ENCODE assay signal across 8 cellular contexts in genomic region chr4:183798249-183798920, GRCh38.
A peak's percentile ranks its signal among the peaks of the same experiment; 100 is the strongest.
DNase-seq lines count a peak whose midpoint lies in the region; ATAC-seq, FAIRE-seq and TF ChIP-seq lines count a peak whose summit lies in the region.

No MANE protein-coding gene starts in this region.

- CTCF ChIA-PET in Calu3 (lab: Charles Lee): no interaction called here

- ATAC-seq in foreskin keratinocyte: peak; percentile 38
- ATAC-seq in pancreas: peak; percentile 12 to 54 (median 23)
- ATAC-seq in HG02623 (IDR thresholded peaks at IDR 0.05; ENCODE audit: unreplicated experiment): no peak

- H3K4me1 ChIP-seq in SJCRH30 (no peaks in the 10 kb centered on the region), foreskin keratinocyte (no peaks in the 10 kb centered on the region), pancreas (peaks cover 0 to 9% (median 0%) of the 10 kb centered on the region in 3 donors)

- H3K27me3 Mint-ChIP-seq in Calu3 (ENCODE audit: unreplicated experiment): no peaks in the 10 kb centered on the region

- H3K27me3 ChIP-seq in SJCRH30 (no peaks in the 10 kb centered on the region), foreskin keratinocyte (peaks cover 57% of the 10 kb centered on the region), pancreas (peaks cover 0 to 9% (median 0%) of the 10 kb centered on the region in 4 donors)

- no peak for DNase-seq in Calu3
- DNase-seq in SJCRH30: no peak
- DNase-seq in foreskin keratinocyte: no peak
- DNase-seq in pancreas: peak in 3 of 6 donors; percentile 16 to 69 (median 26)
- no peak for DNase-seq in NCI-H146 (lab: John Stamatoyannopoulos, UW)
- DNase-seq in GM12892 (ENCODE audit: insufficient read length): no peak
- DNase-seq in AG20443 (ENCODE audit: low spot score): no peak

- peaks cover 14% of the 10 kb centered on the region for H3K36me3 Mint-ChIP-seq in Calu3 (ENCODE audit: insufficient read depth, unreplicated experiment)

- no peak for TF ChIP-seq POLR2A in GM12892 (IDR thresholded peaks at IDR 0.05; ENCODE audit: low read depth, low read length)

- no peak for FAIRE-seq in pancreas (lab: Jason Lieb, UNC)
- FAIRE-seq in GM12892 (lab: Jason Lieb, UNC): no peak

- TF ChIP-seq CTCF in Calu3 (IDR thresholded peaks at IDR 0.05; ENCODE audit: unreplicated experiment): no peak
- TF ChIP-seq CTCF in foreskin keratinocyte (conservative IDR thresholded peaks at IDR 0.05): no peak
- no peak for TF ChIP-seq CTCF in pancreas (IDR thresholded peaks at IDR 0.05)

- H3K4me1 Mint-ChIP-seq in Calu3 (ENCODE audit: low read depth, unreplicated experiment): no peaks in the 10 kb centered on the region

- H3K27ac Mint-ChIP-seq in Calu3 (ENCODE audit: unreplicated experiment): peak overlapping the region; percentile 39

- H3K9me3 Mint-ChIP-seq in Calu3 (ENCODE audit: low read depth, unreplicated experiment): no peaks in the 10 kb centered on the region

- 1% methylated on average over 30 to 62 of the region's 62 CpGs for WGBS in pancreas, 2 donors

- H3K4me3 ChIP-seq in SJCRH30: peak overlapping the region; percentile 52; the same call in 1 of the 2 replicates
- H3K4me3 ChIP-seq in pancreas: peak overlapping the region; percentile 46 to 71 (median 63)

- H3K9me3 ChIP-seq in SJCRH30 (replicated peaks) (no peaks in the 10 kb centered on the region), pancreas (no peaks in the 10 kb centered on the region)

- H3K27ac ChIP-seq in SJCRH30: no peak overlapping the region
- no peak overlapping the region for H3K27ac ChIP-seq in foreskin keratinocyte
- H3K27ac ChIP-seq in pancreas: peak overlapping the region; percentile 17 to 79 (median 70)

- intact Hi-C loops in Calu3 (cut with micrococcal nuclease; ENCODE audit: unreplicated experiment): no loop called here
- intact Hi-C loops in pancreas (cut with DNase I): no loop called here

- H3K4me3 Mint-ChIP-seq in Calu3 (ENCODE audit: low read depth, unreplicated experiment): peak overlapping the region; percentile 70

- H3K36me3 ChIP-seq in SJCRH30 (no peaks in the 10 kb centered on the region), pancreas (no peaks in the 10 kb centered on the region)

- no TSS peak for BruUV-seq in Calu3 (replicated peaks; lab: Mats Ljungman, UMichigan)

Comparison
In these comparisons a context has a peak if more than half of its experiments do, and no peak if none do; other contexts are left out.
1. H3K27ac ChIP-seq: peak in pancreas (4 of 4); none in SJCRH30 (single experiment) and foreskin keratinocyte (single experiment).